Comparison of ENCODE assay signal across 11 cellular contexts in genomic region chr4:152094851-152095700, GRCh38.
A peak's percentile ranks its signal among the peaks of the same experiment; 100 is the strongest.
DNase-seq lines count a peak whose midpoint lies in the region; ATAC-seq lines count a peak whose summit lies in the region.
"Had no signal": no experiment of that assay in that cellular context is flagged by ENCODE, and none has a peak within 500 bp of the region (broad histone marks: within the 10 kb centered on the region; RNA-seq: fewer than 3 reads in every experiment).

No MANE protein-coding gene starts in this region.

- peak; percentile 27 for DNase-seq in activated CD4-positive, alpha-beta memory T cell treated with anti-CD3 and anti-CD28 coated beads for 36 hours
- no peak for DNase-seq in activated CD4-positive, alpha-beta memory T cell treated with anti-CD3 and anti-CD28 coated beads, Interleukin-2, amount 10 ng/mL, durations not matched to agents 7 days and 5 days
- peak; percentile 82 for DNase-seq in NCI-H146 (lab: John Stamatoyannopoulos, UW)
- no peak for DNase-seq in activated naive CD4-positive, alpha-beta T cell treated with anti-CD3 and anti-CD28 coated beads, Interleukin-2, amount 50 U/mL, for 72 hours (ENCODE audit: low spot score in 2 of 2)
- peak; percentile 36 for DNase-seq in non-pigmented ciliary epithelial cell (ENCODE audit: low read depth)
- no peak for DNase-seq in central memory CD4-positive, alpha-beta T cell
- DNase-seq in stimulated activated CD8-positive, alpha-beta memory T cell treated with anti-CD3 and anti-CD28 coated beads, Interleukin-4, amount 100 ng/mL, for 48 hours, result no peak
- no peak for DNase-seq in putamen (ENCODE audit: low spot score)
- DNase-seq: AML-193, islet precursor cell, NCI-H1105 had no signal

- no peaks in the 10 kb centered on the region for H3K36me3 Mint-ChIP-seq in activated CD4-positive, alpha-beta memory T cell treated with anti-CD3 and anti-CD28 coated beads for 36 hours
- H3K36me3 Mint-ChIP-seq in activated CD4-positive, alpha-beta memory T cell treated with anti-CD3 and anti-CD28 coated beads, Interleukin-2, amount 10 ng/mL, durations not matched to agents 7 days and 5 days (ENCODE audit: low read depth), result peaks cover 11% of the 10 kb centered on the region
- H3K36me3 Mint-ChIP-seq in activated naive CD4-positive, alpha-beta T cell treated with anti-CD3 and anti-CD28 coated beads, Interleukin-2, amount 50 U/mL, for 72 hours, result no peaks in the 10 kb centered on the region

- intact Hi-C loops in activated CD4-positive, alpha-beta memory T cell treated with anti-CD3 and anti-CD28 coated beads for 36 hours (cut with micrococcal nuclease), result loop anchor here (1.0 to 5.0 kb wide), 3 partner anchors 43 to 160 kb away; no protein-coding TSS in a partner anchor

- H3K27me3 Mint-ChIP-seq in activated CD4-positive, alpha-beta memory T cell treated with anti-CD3 and anti-CD28 coated beads for 36 hours, result no peaks in the 10 kb centered on the region
- no peaks in the 10 kb centered on the region for H3K27me3 Mint-ChIP-seq in activated CD4-positive, alpha-beta memory T cell treated with anti-CD3 and anti-CD28 coated beads, Interleukin-2, amount 10 ng/mL, durations not matched to agents 7 days and 5 days

- peak overlapping the region; percentile 48 for H3K27ac Mint-ChIP-seq in activated CD4-positive, alpha-beta memory T cell treated with anti-CD3 and anti-CD28 coated beads for 36 hours
- H3K27ac Mint-ChIP-seq in activated CD4-positive, alpha-beta memory T cell treated with anti-CD3 and anti-CD28 coated beads, Interleukin-2, amount 10 ng/mL, durations not matched to agents 7 days and 5 days, result no peak overlapping the region
- peak overlapping the region in 1 of 2 donors; percentile 62 for H3K27ac Mint-ChIP-seq in activated naive CD4-positive, alpha-beta T cell treated with anti-CD3 and anti-CD28 coated beads, Interleukin-2, amount 50 U/mL, for 72 hours

- CTCF ChIA-PET in activated CD4-positive, alpha-beta memory T cell treated with anti-CD3 and anti-CD28 coated beads for 36 hours (lab: Charles Lee), result no interaction called here
- CTCF ChIA-PET in activated CD4-positive, alpha-beta memory T cell treated with anti-CD3 and anti-CD28 coated beads, Interleukin-2, amount 10 ng/mL, durations not matched to agents 7 days and 5 days (lab: Charles Lee), result no interaction called here

- POLR2A ChIA-PET in activated CD4-positive, alpha-beta memory T cell treated with anti-CD3 and anti-CD28 coated beads for 36 hours (lab: Charles Lee), result no interaction called here
- POLR2A ChIA-PET in activated CD4-positive, alpha-beta memory T cell treated with anti-CD3 and anti-CD28 coated beads, Interleukin-2, amount 10 ng/mL, durations not matched to agents 7 days and 5 days (lab: Charles Lee), result no interaction called here

- no peaks in the 10 kb centered on the region for H3K9me3 Mint-ChIP-seq in activated CD4-positive, alpha-beta memory T cell treated with anti-CD3 and anti-CD28 coated beads for 36 hours
- no peaks in the 10 kb centered on the region for H3K9me3 Mint-ChIP-seq in activated CD4-positive, alpha-beta memory T cell treated with anti-CD3 and anti-CD28 coated beads, Interleukin-2, amount 10 ng/mL, durations not matched to agents 7 days and 5 days
- peaks cover 0 to 4% of the 10 kb centered on the region in 2 donors for H3K9me3 Mint-ChIP-seq in activated naive CD4-positive, alpha-beta T cell treated with anti-CD3 and anti-CD28 coated beads, Interleukin-2, amount 50 U/mL, for 72 hours

- peaks cover 63% of the 10 kb centered on the region for H3K4me1 Mint-ChIP-seq in activated CD4-positive, alpha-beta memory T cell treated with anti-CD3 and anti-CD28 coated beads for 36 hours (ENCODE audit: low read depth)
- peaks cover 55% of the 10 kb centered on the region for H3K4me1 Mint-ChIP-seq in activated CD4-positive, alpha-beta memory T cell treated with anti-CD3 and anti-CD28 coated beads, Interleukin-2, amount 10 ng/mL, durations not matched to agents 7 days and 5 days

- H3K4me3 Mint-ChIP-seq in activated CD4-positive, alpha-beta memory T cell treated with anti-CD3 and anti-CD28 coated beads for 36 hours, result no peak overlapping the region
- no peak overlapping the region for H3K4me3 Mint-ChIP-seq in activated CD4-positive, alpha-beta memory T cell treated with anti-CD3 and anti-CD28 coated beads, Interleukin-2, amount 10 ng/mL, durations not matched to agents 7 days and 5 days

- peak; percentile 36 to 49 for ATAC-seq in activated naive CD4-positive, alpha-beta T cell treated with anti-CD3 and anti-CD28 coated beads, Interleukin-2, amount 50 U/mL, for 72 hours

Comparison
In these comparisons a context has a peak if more than half of its experiments do, and no peak if none do; other contexts are left out.
1. DNase-seq: peak in activated CD4-positive, alpha-beta memory T cell treated with anti-CD3 and anti-CD28 coated beads for 36 hours (single experiment), NCI-H146 (single experiment) and non-pigmented ciliary epithelial cell (single experiment); none in activated CD4-positive, alpha-beta memory T cell treated with anti-CD3 and anti-CD28 coated beads, Interleukin-2, amount 10 ng/mL, durations not matched to agents 7 days and 5 days (single experiment), activated naive CD4-positive, alpha-beta T cell treated with anti-CD3 and anti-CD28 coated beads, Interleukin-2, amount 50 U/mL, for 72 hours (0 of 2), central memory CD4-positive, alpha-beta T cell (single experiment), stimulated activated CD8-positive, alpha-beta memory T cell treated with anti-CD3 and anti-CD28 coated beads, Interleukin-4, amount 100 ng/mL, for 48 hours (single experiment) and putamen (single experiment).